18 cellular contexts compared by ENCODE assay signal in genomic region chr10:131862548-131862947, GRCh38.
"Had no signal": no experiment of that assay in that cellular context is flagged by ENCODE, and none has a peak within 500 bp of the region (broad histone marks: within the 10 kb centered on the region; RNA-seq: fewer than 3 reads in every experiment).

No MANE protein-coding gene starts in this region.

- H3K27ac ChIP-seq: breast epithelium, colonic mucosa, neutrophil, testis had no signal

- DNase-seq: activated CD4-positive, alpha-beta memory T cell treated with anti-CD3 and anti-CD28 coated beads for 36 hours; activated gamma-delta T cell; activated naive CD8-positive, alpha-beta T cell treated with anti-CD3 and anti-CD28 coated beads for 36 hours; activated T-cell treated with anti-CD3 and anti-CD28 coated beads, Interleukin-2, amount 50 U/mL, for 4 hours; colonic mucosa; effector CD4-positive, alpha-beta T cell; immature natural killer cell; left colon; mammary epithelial cell; right cardiac atrium; stimulated activated CD4-positive, alpha-beta T cell treated with anti-CD3 and anti-CD28 coated beads, Interleukin-2, amount 100 ng/mL, for 24 hours; stimulated activated naive CD4-positive, alpha-beta T cell treated with Interleukin-2 at 50 U/mL for 16 hours; testis had no signal

- H3K4me1 ChIP-seq: breast epithelium, colonic mucosa, testis had no signal

- H3K27ac Mint-ChIP-seq: activated CD4-positive, alpha-beta memory T cell treated with anti-CD3 and anti-CD28 coated beads for 36 hours; activated naive CD8-positive, alpha-beta T cell treated with anti-CD3 and anti-CD28 coated beads for 36 hours; immature natural killer cell; naive thymus-derived CD8-positive, alpha-beta T cell; T-helper 2 cell treated with Interferon-gamma antibody and Interleukin-4, amounts not matched to agents 5 μg/mL and 100 μg/mL, for 36 hours had no signal

- H3K4me1 Mint-ChIP-seq: activated naive CD8-positive, alpha-beta T cell treated with anti-CD3 and anti-CD28 coated beads for 36 hours; immature natural killer cell had no signal

- H3K9me3 ChIP-seq: breast epithelium, colonic mucosa, neutrophil, testis had no signal

- H3K4me3 Mint-ChIP-seq: activated CD4-positive, alpha-beta memory T cell treated with anti-CD3 and anti-CD28 coated beads for 36 hours; activated naive CD8-positive, alpha-beta T cell treated with anti-CD3 and anti-CD28 coated beads for 36 hours; activated T-cell treated with anti-CD3 and anti-CD28 coated beads, Interleukin-2, amount 50 U/mL, for 4 hours; immature natural killer cell; naive thymus-derived CD8-positive, alpha-beta T cell; T-helper 2 cell treated with Interferon-gamma antibody and Interleukin-4, amounts not matched to agents 5 μg/mL and 100 μg/mL, for 36 hours had no signal

- H3K36me3 ChIP-seq: breast epithelium, colonic mucosa, neutrophil had no signal

- H3K9me3 Mint-ChIP-seq: activated CD4-positive, alpha-beta memory T cell treated with anti-CD3 and anti-CD28 coated beads for 36 hours; activated naive CD8-positive, alpha-beta T cell treated with anti-CD3 and anti-CD28 coated beads for 36 hours; activated T-cell treated with anti-CD3 and anti-CD28 coated beads, Interleukin-2, amount 50 U/mL, for 4 hours; naive thymus-derived CD8-positive, alpha-beta T cell; T-helper 2 cell treated with Interferon-gamma antibody and Interleukin-4, amounts not matched to agents 5 μg/mL and 100 μg/mL, for 36 hours had no signal

- H3K36me3 Mint-ChIP-seq: activated CD4-positive, alpha-beta memory T cell treated with anti-CD3 and anti-CD28 coated beads for 36 hours; activated naive CD8-positive, alpha-beta T cell treated with anti-CD3 and anti-CD28 coated beads for 36 hours; immature natural killer cell; naive thymus-derived CD8-positive, alpha-beta T cell had no signal

- H3K4me3 ChIP-seq: breast epithelium, colonic mucosa, testis had no signal

- ATAC-seq: activated T-cell treated with anti-CD3 and anti-CD28 coated beads, Interleukin-2, amount 50 U/mL, for 4 hours; left colon; naive thymus-derived CD8-positive, alpha-beta T cell; right cardiac atrium had no signal

- FAIRE-seq: urothelium cell line had no signal

- H3K27me3 ChIP-seq: colonic mucosa, testis had no signal
